Comparison of ENCODE assay signal across 1 cellular context in genomic region chr6:107957909-107958688, GRCh38.
TF ChIP-seq lines count a peak whose summit lies in the region.

Gene SEC63 (minus strand): TSS chr6:107958208. CDS start chr6:107958009, 199 bp downstream.

TF ChIP-seq in HepG2, 621 proteins besides CTCF, POLR2A, EP300 and RAD21 (continued from another document and continues in another):
- TF ChIP-seq ZFP82 (CRISPR knock-in tag; IDR thresholded peaks at IDR 0.05; ENCODE audit: borderline replicate concordance): no peak
- TF ChIP-seq PRPF4 (IDR thresholded peaks at IDR 0.05; ENCODE audit: low read depth, low read length, poor library complexity, severe bottlenecking): no peak
- TF ChIP-seq ZNF670 (CRISPR knock-in tag; IDR thresholded peaks at IDR 0.05; ENCODE audit: borderline replicate concordance): no peak
- no peak for TF ChIP-seq ZNF230 (CRISPR knock-in tag; IDR thresholded peaks at IDR 0.05)
- TF ChIP-seq MIXL1 (CRISPR knock-in tag; IDR thresholded peaks at IDR 0.05): 0 out of 2 replicates have a peak, but pooled peaks have one; percentile 22
- no peak for TF ChIP-seq ATAD3A (CRISPR knock-in tag; IDR thresholded peaks at IDR 0.05)
- TF ChIP-seq ZFP91 (CRISPR knock-in tag; IDR thresholded peaks at IDR 0.05; ENCODE audit: borderline replicate concordance): peak; percentile 72
- 0 out of 2 replicates have a peak, but pooled peaks have one; percentile 26 for TF ChIP-seq REL (CRISPR knock-in tag; conservative IDR thresholded peaks at IDR 0.05)
- TF ChIP-seq STAT5B (CRISPR knock-in tag; IDR thresholded peaks at IDR 0.05): no peak
- no peak for TF ChIP-seq NFATC3 (CRISPR knock-in tag; IDR thresholded peaks at IDR 0.05)
- TF ChIP-seq MBNL3 (CRISPR knock-in tag; conservative IDR thresholded peaks at IDR 0.05): no peak
- TF ChIP-seq MTERF4 (CRISPR knock-in tag; IDR thresholded peaks at IDR 0.05): no peak
- TF ChIP-seq MTF1 (CRISPR knock-in tag; IDR thresholded peaks at IDR 0.05): no peak
- no peak for TF ChIP-seq ZNF18 (CRISPR knock-in tag; IDR thresholded peaks at IDR 0.05; ENCODE audit: insufficient replicate concordance)
- TF ChIP-seq GABPA (IDR thresholded peaks at IDR 0.05; ENCODE audit: low read depth, low read length): no peak
- TF ChIP-seq GABPA (CRISPR knock-in tag; IDR thresholded peaks at IDR 0.05; ENCODE audit: low read depth): 0 out of 2 replicates have a peak, but pooled peaks have one; percentile 36
- TF ChIP-seq ZNF605 (CRISPR knock-in tag; IDR thresholded peaks at IDR 0.05): peak; percentile 10; the same call in 1 of the 2 replicates
- 0 out of 2 replicates have a peak, but pooled peaks have one; percentile 78 for TF ChIP-seq THAP8 (CRISPR knock-in tag; IDR thresholded peaks at IDR 0.05; ENCODE audit: borderline replicate concordance)
- no peak for TF ChIP-seq ZNF564 (CRISPR knock-in tag; IDR thresholded peaks at IDR 0.05)
- no peak for TF ChIP-seq ZNF878 (CRISPR knock-in tag; IDR thresholded peaks at IDR 0.05)
- no peak for TF ChIP-seq HOXA7 (CRISPR knock-in tag; IDR thresholded peaks at IDR 0.05)
- no peak for TF ChIP-seq U2AF2 (IDR thresholded peaks at IDR 0.05; ENCODE audit: low read depth, low read length)
- no peak for TF ChIP-seq SETDB1 (CRISPR knock-in tag; IDR thresholded peaks at IDR 0.05; ENCODE audit: borderline replicate concordance)
- TF ChIP-seq ZC3H4 (CRISPR knock-in tag; IDR thresholded peaks at IDR 0.05; ENCODE audit: borderline replicate concordance): no peak
- no peak for TF ChIP-seq TEF (CRISPR knock-in tag; IDR thresholded peaks at IDR 0.05)
- peak; percentile 78 for TF ChIP-seq POGK (CRISPR knock-in tag; conservative IDR thresholded peaks at IDR 0.05)
- TF ChIP-seq ZBTB1 (CRISPR knock-in tag; IDR thresholded peaks at IDR 0.05; ENCODE audit: borderline replicate concordance): no peak
- no peak for TF ChIP-seq NFE2L2 (IDR thresholded peaks at IDR 0.05; ENCODE audit: low read length)
- no peak for TF ChIP-seq FOXJ3 (CRISPR knock-in tag; IDR thresholded peaks at IDR 0.05; ENCODE audit: borderline replicate concordance)
- TF ChIP-seq HOXD1 (CRISPR knock-in tag; IDR thresholded peaks at IDR 0.05): no peak
- TF ChIP-seq PRDM10 (CRISPR knock-in tag; IDR thresholded peaks at IDR 0.05; ENCODE audit: low read depth): no peak
- TF ChIP-seq AFF4 (CRISPR knock-in tag; IDR thresholded peaks at IDR 0.05): no peak
- no peak for TF ChIP-seq HCFC1 (IDR thresholded peaks at IDR 0.05; ENCODE audit: low read depth, low read length)
- TF ChIP-seq ESRRA (CRISPR knock-in tag; IDR thresholded peaks at IDR 0.05; ENCODE audit: low read depth): peak; percentile 44; the same call in 1 of the 2 replicates
- peak; percentile 55; the same call in 1 of the 2 replicates for TF ChIP-seq KDM5B (CRISPR knock-in tag; IDR thresholded peaks at IDR 0.05; ENCODE audit: borderline replicate concordance)
- TF ChIP-seq MNT (IDR thresholded peaks at IDR 0.05): peak; percentile 34
- peak; percentile 41; the same call in 1 of the 2 replicates for TF ChIP-seq SIX4 (CRISPR knock-in tag; IDR thresholded peaks at IDR 0.05)
- TF ChIP-seq ZBTB21 (CRISPR knock-in tag; IDR thresholded peaks at IDR 0.05): no peak
- no peak for TF ChIP-seq ZNF550 (CRISPR knock-in tag; IDR thresholded peaks at IDR 0.05; ENCODE audit: borderline replicate concordance)
- TF ChIP-seq BATF2 (CRISPR knock-in tag; IDR thresholded peaks at IDR 0.05): peak; percentile 36; the same call in 1 of the 2 replicates
- peak; percentile 44; the same call in 1 of the 2 replicates for TF ChIP-seq E2F5 (CRISPR knock-in tag; conservative IDR thresholded peaks at IDR 0.05)
